In the genomic region with DNA sequence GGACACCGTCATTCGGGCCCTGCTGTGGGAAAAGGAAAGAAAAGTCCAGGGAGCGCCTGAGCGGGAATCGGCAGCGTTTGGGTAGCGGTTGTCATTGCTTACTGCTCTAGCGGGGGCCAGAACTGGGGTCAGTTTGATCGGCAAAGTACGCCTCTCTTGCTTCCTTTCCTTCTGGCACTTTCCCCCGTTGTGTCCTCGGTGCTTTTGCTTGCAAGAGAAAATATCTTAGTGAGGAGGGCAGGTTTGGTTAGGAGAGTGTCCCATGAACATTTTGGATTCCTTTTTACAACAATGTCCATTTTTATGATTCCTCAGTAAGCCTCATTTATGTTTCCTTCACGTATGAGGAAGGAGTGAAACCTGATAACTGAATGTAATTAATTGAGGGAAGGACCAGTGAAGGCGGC, we compare ENCODE assay signal across 8 cellular contexts. TPM values are rescaled to one million over a fixed set of nuclear protein-coding genes. Genes with fewer than 3 reads are reported as not detected.
DNase-seq lines count a peak whose midpoint lies in the region; ATAC-seq and TF ChIP-seq lines count a peak whose summit lies in the region.

No MANE protein-coding gene starts in this region.

- DNase-seq in CD14-positive monocyte (ENCODE audit: low spot score) = no peak
- no peak for DNase-seq in right lobe of liver
- no peak for DNase-seq in upper lobe of right lung
- DNase-seq in AG20443 (ENCODE audit: low spot score) = no peak
- DNase-seq in NCI-H2107 treated with DMSO at 0.1 percent for 48 hours (lab: John Stamatoyannopoulos, UW; ENCODE audit: unreplicated experiment) = no peak

- no peak for TF ChIP-seq POLR2A in right lobe of liver (IDR thresholded peaks at IDR 0.05)

- H3K27me3 ChIP-seq in HUES6 (ENCODE audit: control insufficient read depth, insufficient read depth, low read length) (no peaks in the 10 kb centered on the region), right lobe of liver (no peaks in the 10 kb centered on the region), upper lobe of right lung (no peaks in the 10 kb centered on the region)

- peak overlapping the region; percentile 92 to 97 for H3K4me3 Mint-ChIP-seq in CD14-positive monocyte

- no peak for TF ChIP-seq CTCF in CD14-positive monocyte (IDR thresholded peaks at IDR 0.05)
- no peak for TF ChIP-seq CTCF in right lobe of liver (IDR thresholded peaks at IDR 0.05)
- TF ChIP-seq CTCF in upper lobe of right lung (IDR thresholded peaks at IDR 0.05) = no peak

- H3K27ac Mint-ChIP-seq in CD14-positive monocyte = peak overlapping the region; percentile 50 to 92 (median 83)

- H3K4me1 ChIP-seq in HUES6 (ENCODE audit: control insufficient read depth, insufficient read depth, low read length) (peaks cover 9% of the 10 kb centered on the region), right lobe of liver (peaks cover 0 to 21% (median 9%) of the 10 kb centered on the region in 4 donors), upper lobe of right lung (peaks cover 18% of the 10 kb centered on the region)

- ATAC-seq in right lobe of liver (no peak), upper lobe of right lung (no peak), HG03025 (IDR thresholded peaks at IDR 0.05; ENCODE audit: low FRiP score, unreplicated experiment) (no peak)

- WGBS in right lobe of liver (ENCODE audit: insufficient coverage, low coverage, low lambda C conversion rate, missing lambda C conversion rate) = 0% methylated on average over 10 of the region's 14 CpGs

- peak overlapping the region; percentile 63; the same call in 1 of the 2 replicates for H3K27ac ChIP-seq in HUES6 (ENCODE audit: low read depth, low read length)
- H3K27ac ChIP-seq in angular gyrus (ENCODE audit: low read depth, low read length) = peak overlapping the region; percentile 48
- H3K27ac ChIP-seq in right lobe of liver = peak overlapping the region; percentile 69 to 70 (median 69)
- H3K27ac ChIP-seq in upper lobe of right lung = peak overlapping the region; percentile 65

- H3K4me3 ChIP-seq in HUES6 (ENCODE audit: low read depth, low read length) (peak overlapping the region; percentile 95), right lobe of liver (peak overlapping the region; percentile 60 to 88 (median 72)), upper lobe of right lung (peak overlapping the region; percentile 74)

- H3K36me3 ChIP-seq in HUES6 (ENCODE audit: control insufficient read depth, insufficient read depth, low read length) = peaks cover 27% of the 10 kb centered on the region
- peaks cover 0 to 18% (median 11%) of the 10 kb centered on the region in 4 donors for H3K36me3 ChIP-seq in right lobe of liver
- H3K36me3 ChIP-seq in upper lobe of right lung = peaks cover 25% of the 10 kb centered on the region

- no peaks in the 10 kb centered on the region for H3K9me3 Mint-ChIP-seq in CD14-positive monocyte

- H3K36me3 Mint-ChIP-seq in CD14-positive monocyte = peaks cover 21 to 28% of the 10 kb centered on the region in 2 donors

- H3K4me1 Mint-ChIP-seq in CD14-positive monocyte = peaks cover 45% of the 10 kb centered on the region

- H3K9ac ChIP-seq in HUES6 (ENCODE audit: low read length) = peak overlapping the region; percentile 88

- intact Hi-C loops in CD14-positive monocyte (cut with micrococcal nuclease) (loop anchor here (2.0 to 5.0 kb wide), 3 partner anchors 56 to 239 kb away; partner anchors contain the start of genes KDM4A (in 2 of the 2) and IPO13 (in 1 of the 2)), right lobe of liver (cut with DNase I) (no loop called here), upper lobe of right lung (cut with DNase I) (no loop called here)

- H3K27me3 Mint-ChIP-seq in CD14-positive monocyte (ENCODE audit: low read depth in 3 of 3) = no peaks in the 10 kb centered on the region

- no peaks in the 10 kb centered on the region for H3K9me3 ChIP-seq in HUES6 (ENCODE audit: control insufficient read depth, insufficient read depth, low read depth, low read length)
- no peaks in the 10 kb centered on the region for H3K9me3 ChIP-seq in right lobe of liver
- no peaks in the 10 kb centered on the region for H3K9me3 ChIP-seq in upper lobe of right lung

RNA-seq across cellular contexts. Expression of gene ST3GAL3, which starts 0.7 kb away (rescaled TPM):
- 1 to 10 TPM; 1.6 to 2.1 TPM for polyA plus RNA-seq in CD14-positive monocyte
- total RNA-seq in right lobe of liver = 10 to 100 TPM in 4 of 6 experiments, 1 to 10 TPM in 2; 6.4 to 14.2 (median 12.0) TPM
- 20.5 TPM for total RNA-seq in upper lobe of right lung

RNA-seq across cellular contexts. Expression of gene KDM4A, which starts 58.1 kb away (rescaled TPM):
- 1 to 10 TPM; 4.4 to 8.2 TPM for polyA plus RNA-seq in CD14-positive monocyte
- total RNA-seq in right lobe of liver (10 to 100 TPM; 12.7 to 22.5 (median 17.6) TPM), upper lobe of right lung (40.4 TPM)

Comparison
In these comparisons a context has a peak if more than half of its experiments do, and no peak if none do; other contexts are left out.
1. intact Hi-C loops: an anchor here in CD14-positive monocyte (2.0 to 5.0 kb wide); none called in right lobe of liver and upper lobe of right lung.